30 cellular contexts compared by ENCODE assay signal in the genomic region with DNA sequence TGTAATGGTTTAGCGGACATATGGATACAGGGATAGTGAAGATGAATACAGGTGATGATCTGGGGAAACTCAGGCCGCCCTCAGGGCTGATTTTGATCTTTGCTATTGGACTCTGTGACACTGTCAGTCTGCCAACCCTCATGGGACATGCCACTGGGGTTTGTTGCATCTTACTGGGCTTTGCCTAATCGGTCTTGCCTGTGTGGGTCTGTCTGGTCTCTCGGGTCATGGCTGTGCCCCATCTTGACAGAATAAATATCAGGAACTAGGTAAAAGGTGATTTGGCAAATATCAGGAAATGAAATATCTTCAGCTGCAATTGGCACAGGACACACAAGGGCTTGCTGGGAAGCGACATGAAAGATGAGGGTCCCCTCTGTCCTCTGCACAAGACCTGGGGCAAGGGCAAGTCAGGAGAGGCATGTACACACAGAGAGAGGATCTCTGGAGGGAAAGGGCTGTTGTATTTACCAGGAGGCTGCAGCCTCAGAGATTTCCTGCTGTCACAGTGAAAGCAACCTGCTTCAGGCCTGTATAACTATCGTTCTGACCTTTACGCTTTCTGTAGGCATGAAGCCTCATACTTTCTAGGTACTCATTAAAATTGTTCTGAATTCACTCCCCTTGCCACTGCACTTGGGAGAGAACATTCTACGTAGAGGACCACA. TPM values are rescaled to one million over a fixed set of nuclear protein-coding genes. Genes with fewer than 3 reads are reported as not detected.
DNase-seq lines count a peak whose midpoint lies in the region; ATAC-seq and TF ChIP-seq lines count a peak whose summit lies in the region.
"Had no signal": no experiment of that assay in that cellular context is flagged by ENCODE, and none has a peak within 500 bp of the region (broad histone marks: within the 10 kb centered on the region; RNA-seq: fewer than 3 reads in every experiment).

No MANE protein-coding gene starts in this region.

- H3K79me1 ChIP-seq in trophoblast cell (ENCODE audit: low read length) = no peaks in the 10 kb centered on the region

- H3K9ac ChIP-seq in liver (ENCODE audit: low read depth in 1 of 2, low read length in 2 of 2) (peak overlapping the region in 1 of 2 donors; percentile 43), trophoblast cell (ENCODE audit: low read length) (no peak overlapping the region)

- H3K18ac ChIP-seq in trophoblast cell (ENCODE audit: low read length) = no peak overlapping the region

- H3K36me3 ChIP-seq in BE2C (no peaks in the 10 kb centered on the region), liver (ENCODE audit: control insufficient read depth in 4 of 4, insufficient read depth in 3 of 4, low read depth in 1 of 4, low read length in 3 of 4) (no peaks in the 10 kb centered on the region), trophoblast cell (ENCODE audit: control insufficient read depth in 1 of 2, insufficient read depth in 2 of 2, low read length in 2 of 2) (no peaks in the 10 kb centered on the region)
- H3K36me3 ChIP-seq: sigmoid colon, suprapubic skin, vagina had no signal

- H3K4me3 ChIP-seq in BE2C (ENCODE audit: low read depth, low read length) = no peak overlapping the region
- H3K4me3 ChIP-seq in liver (ENCODE audit: low read depth in 1 of 3, low read length in 3 of 3) = no peak overlapping the region
- no peak overlapping the region for H3K4me3 ChIP-seq in trophoblast cell (ENCODE audit: low read depth, low read length)
- H3K4me3 ChIP-seq: coronary artery, sigmoid colon, SK-N-MC, suprapubic skin, vagina had no signal

- DNase-seq in BE2C (peak; percentile 33), trophoblast cell (peak; percentile 42 to 78), NCI-H748 (lab: John Stamatoyannopoulos, UW; ENCODE audit: unreplicated experiment) (no peak)
- DNase-seq in activated CD8-positive, alpha-beta memory T cell treated with anti-CD3 and anti-CD28 coated beads, Interleukin-2, amount 10 ng/mL, durations not matched to agents 7 days and 5 days = no peak
- DNase-seq: activated CD4-positive, alpha-beta T cell treated with anti-CD3 and anti-CD28 coated beads for 36 hours; activated effector memory CD4-positive, alpha-beta T cell treated with Interleukin-2 at 50 U/mL for 16 hours; anterior cingulate cortex; foreskin keratinocyte; IMR-90; left cardiac atrium; naive thymus-derived CD4-positive, alpha-beta T cell; NCI-H1048; NCI-H1694; NCI-H2171 treated with DMSO at 0.1 percent for 48 hours; NCI-H774; sigmoid colon; stimulated activated CD4-positive, alpha-beta T cell treated with anti-CD3 and anti-CD28 coated beads, Interleukin-4, amount 100 ng/mL, for 4 hours had no signal

- no peak overlapping the region for H3K23ac ChIP-seq in trophoblast cell (ENCODE audit: low read length)

- no peak overlapping the region for H4K91ac ChIP-seq in trophoblast cell (ENCODE audit: low read depth, low read length)

- no peaks in the 10 kb centered on the region for H3K79me2 ChIP-seq in trophoblast cell (ENCODE audit: control insufficient read depth, insufficient read depth, low read length, poor library complexity)

- ATAC-seq in GM21528 (IDR thresholded peaks at IDR 0.05; ENCODE audit: low FRiP score, unreplicated experiment) (no peak), HG03442 (IDR thresholded peaks at IDR 0.05; ENCODE audit: unreplicated experiment) (no peak)
- ATAC-seq in activated CD8-positive, alpha-beta memory T cell treated with anti-CD3 and anti-CD28 coated beads, Interleukin-2, amount 10 ng/mL, durations not matched to agents 7 days and 5 days = no peak
- ATAC-seq: activated CD4-positive, alpha-beta T cell treated with anti-CD3 and anti-CD28 coated beads for 36 hours; esophagus mucosa; foreskin keratinocyte; left cardiac atrium; naive thymus-derived CD4-positive, alpha-beta T cell; stimulated activated memory B cell treated with anti-CD40 and anti-IgM and Interleukin-4, amounts not matched to agents 10 μg/mL and 1 μg/mL and 100 μg/mL, for 72 hours had no signal

- no peak overlapping the region for H3K14ac ChIP-seq in trophoblast cell (ENCODE audit: low read length)

- no peak overlapping the region for H3K4me3 Mint-ChIP-seq in activated CD8-positive, alpha-beta memory T cell treated with anti-CD3 and anti-CD28 coated beads, Interleukin-2, amount 10 ng/mL, durations not matched to agents 7 days and 5 days
- H3K4me3 Mint-ChIP-seq: activated CD4-positive, alpha-beta T cell treated with anti-CD3 and anti-CD28 coated beads for 36 hours; activated naive CD8-positive, alpha-beta T cell; B cell; naive thymus-derived CD4-positive, alpha-beta T cell; stimulated activated memory B cell treated with anti-CD40 and anti-IgM and Interleukin-4, amounts not matched to agents 10 μg/mL and 1 μg/mL and 100 μg/mL, for 72 hours had no signal

- no peak overlapping the region for H3K4ac ChIP-seq in trophoblast cell (ENCODE audit: low read depth, low read length)

- 28% methylated on average over 8 of the region's 8 CpGs for WGBS in liver
- 100% methylated on average over 1 of the region's 8 CpGs for WGBS in trophoblast cell (ENCODE audit: extremely low coverage, insufficient coverage, insufficient read length)

- H3K27me3 ChIP-seq in BE2C (no peaks in the 10 kb centered on the region), liver (ENCODE audit: control insufficient read depth in 4 of 4, insufficient read depth in 4 of 4, low read length in 3 of 4) (no peaks in the 10 kb centered on the region), trophoblast cell (ENCODE audit: insufficient read depth, low read length) (no peaks in the 10 kb centered on the region)
- H3K27me3 ChIP-seq: foreskin keratinocyte, sigmoid colon, suprapubic skin, vagina had no signal

- peaks cover 10% of the 10 kb centered on the region for H3K4me1 Mint-ChIP-seq in activated CD8-positive, alpha-beta memory T cell treated with anti-CD3 and anti-CD28 coated beads, Interleukin-2, amount 10 ng/mL, durations not matched to agents 7 days and 5 days

- no peak overlapping the region for H3K27ac Mint-ChIP-seq in activated CD8-positive, alpha-beta memory T cell treated with anti-CD3 and anti-CD28 coated beads, Interleukin-2, amount 10 ng/mL, durations not matched to agents 7 days and 5 days
- H3K27ac Mint-ChIP-seq: activated CD4-positive, alpha-beta T cell treated with anti-CD3 and anti-CD28 coated beads for 36 hours; activated naive CD8-positive, alpha-beta T cell; B cell; naive thymus-derived CD4-positive, alpha-beta T cell; stimulated activated memory B cell treated with anti-CD40 and anti-IgM and Interleukin-4, amounts not matched to agents 10 μg/mL and 1 μg/mL and 100 μg/mL, for 72 hours had no signal

- H3K9me3 ChIP-seq in BE2C (no peaks in the 10 kb centered on the region), liver (ENCODE audit: control insufficient read depth in 4 of 4, low read length in 3 of 4) (no peaks in the 10 kb centered on the region), trophoblast cell (ENCODE audit: insufficient read depth, low read depth, low read length) (no peaks in the 10 kb centered on the region)
- H3K9me3 ChIP-seq: sigmoid colon, suprapubic skin, vagina had no signal

- TF ChIP-seq CTCF in BE2C (IDR thresholded peaks at IDR 0.05; ENCODE audit: low read depth, low read length) (no peak), VCaP (conservative IDR thresholded peaks at IDR 0.05) (no peak), liver (IDR thresholded peaks at IDR 0.05; ENCODE audit: low read depth, low read length, missing input control) (no peak)

- H2AFZ ChIP-seq in trophoblast cell (ENCODE audit: insufficient read depth, low read length, poor library complexity) = no peak overlapping the region

- peak overlapping the region; percentile 26; the same call in 1 of the 2 replicates for H3K27ac ChIP-seq in VCaP
- peak overlapping the region; percentile 52 to 80 for H3K27ac ChIP-seq in liver (ENCODE audit: low read depth in 1 of 2, low read length in 2 of 2)
- no peak overlapping the region for H3K27ac ChIP-seq in trophoblast cell (ENCODE audit: low read depth, low read length)
- H3K27ac ChIP-seq: coronary artery, RWPE1, sigmoid colon, SK-N-MC, suprapubic skin, vagina had no signal

- H3K27me3 Mint-ChIP-seq in activated CD8-positive, alpha-beta memory T cell treated with anti-CD3 and anti-CD28 coated beads, Interleukin-2, amount 10 ng/mL, durations not matched to agents 7 days and 5 days = no peaks in the 10 kb centered on the region
- H3K27me3 Mint-ChIP-seq: activated CD4-positive, alpha-beta T cell treated with anti-CD3 and anti-CD28 coated beads for 36 hours had no signal

- no peaks in the 10 kb centered on the region for H3K9me3 Mint-ChIP-seq in activated CD8-positive, alpha-beta memory T cell treated with anti-CD3 and anti-CD28 coated beads, Interleukin-2, amount 10 ng/mL, durations not matched to agents 7 days and 5 days (ENCODE audit: low read depth)
- H3K9me3 Mint-ChIP-seq: naive thymus-derived CD4-positive, alpha-beta T cell; stimulated activated memory B cell treated with anti-CD40 and anti-IgM and Interleukin-4, amounts not matched to agents 10 μg/mL and 1 μg/mL and 100 μg/mL, for 72 hours had no signal

- no peaks in the 10 kb centered on the region for H3K36me3 Mint-ChIP-seq in activated CD8-positive, alpha-beta memory T cell treated with anti-CD3 and anti-CD28 coated beads, Interleukin-2, amount 10 ng/mL, durations not matched to agents 7 days and 5 days
- H3K36me3 Mint-ChIP-seq: activated naive CD8-positive, alpha-beta T cell; naive thymus-derived CD4-positive, alpha-beta T cell; stimulated activated memory B cell treated with anti-CD40 and anti-IgM and Interleukin-4, amounts not matched to agents 10 μg/mL and 1 μg/mL and 100 μg/mL, for 72 hours had no signal

- H3K4me1 ChIP-seq in BE2C = no peaks in the 10 kb centered on the region
- peaks cover 7 to 60% (median 50%) of the 10 kb centered on the region in 4 donors for H3K4me1 ChIP-seq in liver (ENCODE audit: control insufficient read depth in 4 of 4, insufficient read depth in 4 of 4, low read length in 3 of 4)
- H3K4me1 ChIP-seq in trophoblast cell (ENCODE audit: control insufficient read depth in 1 of 2, insufficient read depth in 2 of 2, low read length in 2 of 2) = peaks cover 0 to 6% of the 10 kb centered on the region in 2 experiments
- H3K4me1 ChIP-seq: vagina had no signal

- no peak overlapping the region for H3K4me2 ChIP-seq in trophoblast cell (ENCODE audit: low read length)

- TF ChIP-seq RAD21 in liver (IDR thresholded peaks at IDR 0.05) = peak; percentile 37 to 49

- no peak overlapping the region for H2BK120ac ChIP-seq in trophoblast cell (ENCODE audit: insufficient read depth, low read length, poor library complexity)

- H2AK5ac ChIP-seq in trophoblast cell (ENCODE audit: low read length) = no peak overlapping the region

- H2BK5ac ChIP-seq in trophoblast cell (ENCODE audit: low read depth, low read length, poor library complexity) = no peak overlapping the region

- CTCF ChIA-PET in activated CD8-positive, alpha-beta memory T cell treated with anti-CD3 and anti-CD28 coated beads, Interleukin-2, amount 10 ng/mL, durations not matched to agents 7 days and 5 days (lab: Charles Lee) = no interaction called here

- H2BK12ac ChIP-seq in trophoblast cell (ENCODE audit: low read length) = no peak overlapping the region

- no peak overlapping the region for H4K8ac ChIP-seq in trophoblast cell (ENCODE audit: low read depth, low read length)

- no peak overlapping the region for H4K12ac ChIP-seq in trophoblast cell (ENCODE audit: low read depth, low read length)

RNA-seq across cellular contexts. Expression of a gene that starts 52.1 kb away (rescaled TPM):
- polyA plus RNA-seq in BE2C (2012; ENCODE audit: insufficient read depth, insufficient read length, low read depth) = 64.4 TPM
- 10 to 100 TPM; 29.7 to 57.9 TPM for total RNA-seq in liver
- 10 to 100 TPM; 26.3 to 37.1 TPM for polyA plus RNA-seq in liver
- polyA plus RNA-seq in trophoblast cell (2013) = 81.0 and 84.6 TPM in 2 replicates
- total RNA-seq in activated CD8-positive, alpha-beta memory T cell treated with anti-CD3 and anti-CD28 coated beads, Interleukin-2, amount 10 ng/mL, durations not matched to agents 7 days and 5 days = 10 to 100 TPM; 30.2 to 33.7 TPM

Comparison
In these comparisons a context has a peak if more than half of its experiments do, and no peak if none do; other contexts are left out.
1. DNase-seq: peak in BE2C (single experiment) and trophoblast cell (2 of 2); none in activated CD8-positive, alpha-beta memory T cell treated with anti-CD3 and anti-CD28 coated beads, Interleukin-2, amount 10 ng/mL, durations not matched to agents 7 days and 5 days (single experiment) and NCI-H748 (single experiment).